2 cellular contexts compared by ENCODE assay signal in the genomic region with DNA sequence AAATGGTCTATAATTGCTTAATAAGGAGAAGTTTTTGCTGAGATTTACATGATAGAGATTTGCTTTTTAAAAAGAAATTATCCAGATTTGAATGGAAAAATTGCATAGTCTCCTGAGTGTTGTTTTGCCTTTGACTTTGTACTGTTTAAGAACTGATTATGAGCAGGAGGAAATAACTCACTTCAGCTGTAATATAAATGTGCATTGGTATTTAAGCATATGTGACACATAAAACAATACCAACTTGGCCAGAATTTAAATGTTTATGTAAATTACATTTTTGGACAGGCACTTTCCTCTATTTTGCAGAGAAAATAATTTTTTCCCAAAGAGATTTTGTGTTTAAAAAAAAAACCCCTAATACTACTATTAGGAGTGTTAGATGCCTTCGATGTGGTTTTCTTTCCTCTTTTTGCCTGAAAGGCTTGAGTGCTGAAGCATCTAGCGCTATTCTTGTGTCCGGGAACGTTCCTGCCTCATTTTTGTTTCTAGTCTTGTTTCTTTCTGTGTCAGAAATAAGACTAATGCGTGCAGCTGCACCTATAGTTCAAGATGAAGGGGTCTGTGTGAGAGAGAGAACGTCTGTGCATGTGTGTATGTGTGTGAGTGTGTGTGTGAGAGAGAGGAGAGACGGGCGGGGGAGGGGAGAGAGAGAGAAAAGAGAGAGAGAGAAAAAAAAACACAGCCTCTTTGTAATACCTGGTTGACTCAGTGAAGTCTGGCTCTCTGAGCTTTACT.
TF ChIP-seq lines count a peak whose summit lies in the region.

No MANE protein-coding gene starts in this region.

TF ChIP-seq in GM23338, 12 proteins besides CTCF, POLR2A, EP300 and RAD21 (continues in another document):
- TF ChIP-seq ZNF331 (CRISPR knock-in tag; IDR thresholded peaks at IDR 0.05; ENCODE audit: low read depth) (no peak), POLR2AphosphoS5 (IDR thresholded peaks at IDR 0.05; ENCODE audit: low read depth) (no peak), ETS1 (IDR thresholded peaks at IDR 0.05) (no peak), EZH2phosphoT487 (IDR thresholded peaks at IDR 0.05; ENCODE audit: unreplicated experiment) (no peak), CREB1 (CRISPR knock-in tag; IDR thresholded peaks at IDR 0.05; ENCODE audit: low read depth) (no peak), STAT1 (IDR thresholded peaks at IDR 0.05; ENCODE audit: unreplicated experiment) (no peak), NANOG (IDR thresholded peaks at IDR 0.05; ENCODE audit: borderline replicate concordance) (no peak), EZH2 (IDR thresholded peaks at IDR 0.05; ENCODE audit: low read depth, unreplicated experiment) (no peak), ZNF114 (CRISPR knock-in tag; IDR thresholded peaks at IDR 0.05) (no peak), JUNB (IDR thresholded peaks at IDR 0.05; ENCODE audit: unreplicated experiment) (no peak)
- TF ChIP-seq, protein P1, sequence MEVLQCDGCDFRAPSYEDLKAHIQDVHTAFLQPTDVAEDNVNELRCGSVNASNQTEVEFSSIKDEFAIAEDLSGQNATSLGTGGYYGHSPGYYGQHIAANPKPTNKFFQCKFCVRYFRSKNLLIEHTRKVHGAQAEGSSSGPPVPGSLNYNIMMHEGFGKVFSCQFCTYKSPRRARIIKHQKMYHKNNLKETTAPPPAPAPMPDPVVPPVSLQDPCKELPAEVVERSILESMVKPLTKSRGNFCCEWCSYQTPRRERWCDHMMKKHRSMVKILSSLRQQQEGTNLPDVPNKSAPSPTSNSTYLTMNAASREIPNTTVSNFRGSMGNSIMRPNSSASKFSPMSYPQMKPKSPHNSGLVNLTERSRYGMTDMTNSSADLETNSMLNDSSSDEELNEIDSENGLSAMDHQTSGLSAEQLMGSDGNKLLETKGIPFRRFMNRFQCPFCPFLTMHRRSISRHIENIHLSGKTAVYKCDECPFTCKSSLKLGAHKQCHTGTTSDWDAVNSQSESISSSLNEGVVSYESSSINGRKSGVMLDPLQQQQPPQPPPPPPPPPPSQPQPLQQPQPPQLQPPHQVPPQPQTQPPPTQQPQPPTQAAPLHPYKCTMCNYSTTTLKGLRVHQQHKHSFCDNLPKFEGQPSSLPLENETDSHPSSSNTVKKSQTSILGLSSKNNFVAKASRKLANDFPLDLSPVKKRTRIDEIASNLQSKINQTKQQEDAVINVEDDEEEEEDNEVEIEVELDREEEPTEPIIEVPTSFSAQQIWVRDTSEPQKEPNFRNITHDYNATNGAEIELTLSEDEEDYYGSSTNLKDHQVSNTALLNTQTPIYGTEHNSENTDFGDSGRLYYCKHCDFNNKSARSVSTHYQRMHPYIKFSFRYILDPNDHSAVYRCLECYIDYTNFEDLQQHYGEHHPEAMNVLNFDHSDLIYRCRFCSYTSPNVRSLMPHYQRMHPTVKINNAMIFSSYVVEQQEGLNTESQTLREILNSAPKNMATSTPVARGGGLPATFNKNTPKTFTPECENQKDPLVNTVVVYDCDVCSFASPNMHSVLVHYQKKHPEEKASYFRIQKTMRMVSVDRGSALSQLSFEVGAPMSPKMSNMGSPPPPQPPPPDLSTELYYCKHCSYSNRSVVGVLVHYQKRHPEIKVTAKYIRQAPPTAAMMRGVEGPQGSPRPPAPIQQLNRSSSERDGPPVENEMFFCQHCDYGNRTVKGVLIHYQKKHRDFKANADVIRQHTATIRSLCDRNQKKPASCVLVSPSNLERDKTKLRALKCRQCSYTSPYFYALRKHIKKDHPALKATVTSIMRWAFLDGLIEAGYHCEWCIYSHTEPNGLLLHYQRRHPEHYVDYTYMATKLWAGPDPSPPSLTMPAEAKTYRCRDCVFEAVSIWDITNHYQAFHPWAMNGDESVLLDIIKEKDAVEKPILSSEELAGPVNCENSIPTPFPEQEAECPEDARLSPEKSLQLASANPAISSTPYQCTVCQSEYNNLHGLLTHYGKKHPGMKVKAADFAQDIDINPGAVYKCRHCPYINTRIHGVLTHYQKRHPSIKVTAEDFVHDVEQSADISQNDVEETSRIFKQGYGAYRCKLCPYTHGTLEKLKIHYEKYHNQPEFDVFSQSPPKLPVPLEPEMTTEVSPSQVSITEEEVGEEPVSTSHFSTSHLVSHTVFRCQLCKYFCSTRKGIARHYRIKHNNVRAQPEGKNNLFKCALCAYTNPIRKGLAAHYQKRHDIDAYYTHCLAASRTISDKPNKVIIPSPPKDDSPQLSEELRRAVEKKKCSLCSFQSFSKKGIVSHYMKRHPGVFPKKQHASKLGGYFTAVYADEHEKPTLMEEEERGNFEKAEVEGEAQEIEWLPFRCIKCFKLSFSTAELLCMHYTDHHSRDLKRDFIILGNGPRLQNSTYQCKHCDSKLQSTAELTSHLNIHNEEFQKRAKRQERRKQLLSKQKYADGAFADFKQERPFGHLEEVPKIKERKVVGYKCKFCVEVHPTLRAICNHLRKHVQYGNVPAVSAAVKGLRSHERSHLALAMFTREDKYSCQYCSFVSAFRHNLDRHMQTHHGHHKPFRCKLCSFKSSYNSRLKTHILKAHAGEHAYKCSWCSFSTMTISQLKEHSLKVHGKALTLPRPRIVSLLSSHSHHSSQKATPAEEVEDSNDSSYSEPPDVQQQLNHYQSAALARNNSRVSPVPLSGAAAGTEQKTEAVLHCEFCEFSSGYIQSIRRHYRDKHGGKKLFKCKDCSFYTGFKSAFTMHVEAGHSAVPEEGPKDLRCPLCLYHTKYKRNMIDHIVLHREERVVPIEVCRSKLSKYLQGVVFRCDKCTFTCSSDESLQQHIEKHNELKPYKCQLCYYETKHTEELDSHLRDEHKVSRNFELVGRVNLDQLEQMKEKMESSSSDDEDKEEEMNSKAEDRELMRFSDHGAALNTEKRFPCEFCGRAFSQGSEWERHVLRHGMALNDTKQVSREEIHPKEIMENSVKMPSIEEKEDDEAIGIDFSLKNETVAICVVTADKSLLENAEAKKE (CRISPR knock-in tag; IDR thresholded peaks at IDR 0.05): no peak

TF ChIP-seq in neural cell, 6 proteins besides CTCF, POLR2A, EP300 and RAD21:
- TF ChIP-seq EZH2 (IDR thresholded peaks at IDR 0.05; ENCODE audit: borderline replicate concordance, insufficient read depth, low read length, poor library complexity, severe bottlenecking) (no peak), POLR2AphosphoS5 (IDR thresholded peaks at IDR 0.05) (no peak), MXI1 (conservative IDR thresholded peaks at IDR 0.05; ENCODE audit: poor library complexity, severe bottlenecking) (no peak), REST (IDR thresholded peaks at IDR 0.05; ENCODE audit: borderline replicate concordance) (no peak), TAF1 (IDR thresholded peaks at IDR 0.05; ENCODE audit: low read depth) (no peak), SMC3 (conservative IDR thresholded peaks at IDR 0.05; ENCODE audit: poor library complexity) (no peak)
